In the genomic region with DNA sequence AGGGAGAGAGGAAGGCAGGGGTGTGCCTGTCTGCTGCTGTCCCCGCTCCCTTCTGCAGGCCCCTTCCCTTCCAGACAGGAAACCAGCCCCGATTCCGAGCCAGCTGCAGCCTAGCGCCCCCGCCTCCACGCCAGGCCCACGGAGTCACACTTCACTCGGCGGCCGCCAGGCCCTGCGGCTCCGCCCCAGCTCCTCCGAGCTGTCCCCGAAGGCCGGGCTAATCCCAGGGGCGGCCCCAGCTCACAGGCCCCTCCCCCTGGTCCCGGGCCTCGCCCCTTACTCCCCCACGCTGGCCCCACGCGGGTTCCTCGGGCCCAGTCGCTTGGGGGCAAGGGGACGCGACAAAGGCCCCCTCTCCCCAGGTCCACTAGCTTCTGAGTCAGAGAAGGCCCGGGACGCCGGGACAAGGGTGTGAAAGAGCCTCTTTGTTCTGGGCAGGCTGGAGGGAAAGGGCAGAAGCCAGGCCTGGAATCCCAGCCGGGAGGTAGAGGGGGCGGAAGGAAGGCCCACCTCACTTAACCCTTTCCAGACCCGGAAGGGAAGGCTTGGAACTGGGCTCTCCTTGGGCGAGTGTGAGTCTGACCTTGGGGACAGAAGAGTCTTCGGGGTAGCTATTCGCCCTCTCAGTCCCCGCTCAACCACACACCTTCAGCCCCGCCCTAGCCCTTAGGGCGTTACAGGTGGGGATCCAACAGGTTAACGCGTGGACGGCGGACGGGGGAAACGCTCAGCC, we compare ENCODE assay signal across 1 cellular context.
A peak's percentile ranks its signal among the peaks of the same experiment; 100 is the strongest.
TF ChIP-seq lines count a peak whose summit lies in the region.

No MANE protein-coding gene starts in this region.

TF ChIP-seq in K562, 482 proteins besides CTCF, POLR2A, EP300 and RAD21 (continued from another document and continues in another):
- no peak for TF ChIP-seq NR2C1 (IDR thresholded peaks at IDR 0.05)
- TF ChIP-seq NR2C1 (tag; IDR thresholded peaks at IDR 0.05): no peak
- TF ChIP-seq, protein P1, sequence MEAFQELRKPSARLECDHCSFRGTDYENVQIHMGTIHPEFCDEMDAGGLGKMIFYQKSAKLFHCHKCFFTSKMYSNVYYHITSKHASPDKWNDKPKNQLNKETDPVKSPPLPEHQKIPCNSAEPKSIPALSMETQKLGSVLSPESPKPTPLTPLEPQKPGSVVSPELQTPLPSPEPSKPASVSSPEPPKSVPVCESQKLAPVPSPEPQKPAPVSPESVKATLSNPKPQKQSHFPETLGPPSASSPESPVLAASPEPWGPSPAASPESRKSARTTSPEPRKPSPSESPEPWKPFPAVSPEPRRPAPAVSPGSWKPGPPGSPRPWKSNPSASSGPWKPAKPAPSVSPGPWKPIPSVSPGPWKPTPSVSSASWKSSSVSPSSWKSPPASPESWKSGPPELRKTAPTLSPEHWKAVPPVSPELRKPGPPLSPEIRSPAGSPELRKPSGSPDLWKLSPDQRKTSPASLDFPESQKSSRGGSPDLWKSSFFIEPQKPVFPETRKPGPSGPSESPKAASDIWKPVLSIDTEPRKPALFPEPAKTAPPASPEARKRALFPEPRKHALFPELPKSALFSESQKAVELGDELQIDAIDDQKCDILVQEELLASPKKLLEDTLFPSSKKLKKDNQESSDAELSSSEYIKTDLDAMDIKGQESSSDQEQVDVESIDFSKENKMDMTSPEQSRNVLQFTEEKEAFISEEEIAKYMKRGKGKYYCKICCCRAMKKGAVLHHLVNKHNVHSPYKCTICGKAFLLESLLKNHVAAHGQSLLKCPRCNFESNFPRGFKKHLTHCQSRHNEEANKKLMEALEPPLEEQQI (IDR thresholded peaks at IDR 0.05): no peak
- no peak for TF ChIP-seq ZBTB17 (CRISPR knock-in tag; IDR thresholded peaks at IDR 0.05)
- TF ChIP-seq TRIM25 (IDR thresholded peaks at IDR 0.05; ENCODE audit: borderline replicate concordance): no peak
- no peak; the same call in 1 of the 2 replicates for TF ChIP-seq ARID4B (CRISPR knock-in tag; IDR thresholded peaks at IDR 0.05)
- TF ChIP-seq NFYB (IDR thresholded peaks at IDR 0.05; ENCODE audit: extremely low read depth, insufficient read length): no peak
- no peak for TF ChIP-seq ZBTB12 (CRISPR knock-in tag; IDR thresholded peaks at IDR 0.05)
- TF ChIP-seq, protein P2, sequence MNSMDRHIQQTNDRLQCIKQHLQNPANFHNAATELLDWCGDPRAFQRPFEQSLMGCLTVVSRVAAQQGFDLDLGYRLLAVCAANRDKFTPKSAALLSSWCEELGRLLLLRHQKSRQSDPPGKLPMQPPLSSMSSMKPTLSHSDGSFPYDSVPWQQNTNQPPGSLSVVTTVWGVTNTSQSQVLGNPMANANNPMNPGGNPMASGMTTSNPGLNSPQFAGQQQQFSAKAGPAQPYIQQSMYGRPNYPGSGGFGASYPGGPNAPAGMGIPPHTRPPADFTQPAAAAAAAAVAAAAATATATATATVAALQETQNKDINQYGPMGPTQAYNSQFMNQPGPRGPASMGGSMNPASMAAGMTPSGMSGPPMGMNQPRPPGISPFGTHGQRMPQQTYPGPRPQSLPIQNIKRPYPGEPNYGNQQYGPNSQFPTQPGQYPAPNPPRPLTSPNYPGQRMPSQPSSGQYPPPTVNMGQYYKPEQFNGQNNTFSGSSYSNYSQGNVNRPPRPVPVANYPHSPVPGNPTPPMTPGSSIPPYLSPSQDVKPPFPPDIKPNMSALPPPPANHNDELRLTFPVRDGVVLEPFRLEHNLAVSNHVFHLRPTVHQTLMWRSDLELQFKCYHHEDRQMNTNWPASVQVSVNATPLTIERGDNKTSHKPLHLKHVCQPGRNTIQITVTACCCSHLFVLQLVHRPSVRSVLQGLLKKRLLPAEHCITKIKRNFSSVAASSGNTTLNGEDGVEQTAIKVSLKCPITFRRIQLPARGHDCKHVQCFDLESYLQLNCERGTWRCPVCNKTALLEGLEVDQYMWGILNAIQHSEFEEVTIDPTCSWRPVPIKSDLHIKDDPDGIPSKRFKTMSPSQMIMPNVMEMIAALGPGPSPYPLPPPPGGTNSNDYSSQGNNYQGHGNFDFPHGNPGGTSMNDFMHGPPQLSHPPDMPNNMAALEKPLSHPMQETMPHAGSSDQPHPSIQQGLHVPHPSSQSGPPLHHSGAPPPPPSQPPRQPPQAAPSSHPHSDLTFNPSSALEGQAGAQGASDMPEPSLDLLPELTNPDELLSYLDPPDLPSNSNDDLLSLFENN (IDR thresholded peaks at IDR 0.05; ENCODE audit: low read depth in 2 of 2, low read length in 2 of 2): no peak
- TF ChIP-seq ZNF239 (CRISPR knock-in tag; IDR thresholded peaks at IDR 0.05): no peak
- TF ChIP-seq, protein P3, sequence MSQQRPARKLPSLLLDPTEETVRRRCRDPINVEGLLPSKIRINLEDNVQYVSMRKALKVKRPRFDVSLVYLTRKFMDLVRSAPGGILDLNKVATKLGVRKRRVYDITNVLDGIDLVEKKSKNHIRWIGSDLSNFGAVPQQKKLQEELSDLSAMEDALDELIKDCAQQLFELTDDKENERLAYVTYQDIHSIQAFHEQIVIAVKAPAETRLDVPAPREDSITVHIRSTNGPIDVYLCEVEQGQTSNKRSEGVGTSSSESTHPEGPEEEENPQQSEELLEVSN (IDR thresholded peaks at IDR 0.05; ENCODE audit: borderline replicate concordance in 1 of 2, extremely low read depth in 1 of 2, insufficient read depth in 1 of 2, insufficient read length in 1 of 2, low read depth in 1 of 2, low read length in 1 of 2, poor library complexity in 1 of 2, severe bottlenecking in 1 of 2): peak; percentile 39 to 61
- TF ChIP-seq ZNF79 (CRISPR knock-in tag; IDR thresholded peaks at IDR 0.05; ENCODE audit: low read depth): no peak
- TF ChIP-seq NONO (IDR thresholded peaks at IDR 0.05; ENCODE audit: low read depth in 2 of 2, low read length in 1 of 2): peak in 1 of 2 experiments; percentile 55; a peak in 1 of 4 replicates
- no peak for TF ChIP-seq MAFG (tag; conservative IDR thresholded peaks at IDR 0.05)
- no peak for TF ChIP-seq ZNF76 (CRISPR knock-in tag; IDR thresholded peaks at IDR 0.05; ENCODE audit: borderline replicate concordance)
- TF ChIP-seq POLR3A (IDR thresholded peaks at IDR 0.05; ENCODE audit: borderline replicate concordance, extremely low read depth, insufficient read depth, insufficient read length): no peak
- TF ChIP-seq ZNF146 (CRISPR knock-in tag; IDR thresholded peaks at IDR 0.05; ENCODE audit: unreplicated experiment): no peak
- no peak for TF ChIP-seq SNIP1 (IDR thresholded peaks at IDR 0.05; ENCODE audit: low read depth)
- TF ChIP-seq XRCC5 (IDR thresholded peaks at IDR 0.05; ENCODE audit: low read depth, low read length): no peak
- TF ChIP-seq TEAD1 (CRISPR knock-in tag; IDR thresholded peaks at IDR 0.05): no peak
- TF ChIP-seq THAP7 (CRISPR knock-in tag; IDR thresholded peaks at IDR 0.05): no peak
- TF ChIP-seq FOXP1 (CRISPR knock-in tag; IDR thresholded peaks at IDR 0.05): no peak
- no peak for TF ChIP-seq TCF3 (CRISPR knock-in tag; IDR thresholded peaks at IDR 0.05)
- peak; percentile 67 for TF ChIP-seq CTCFL (IDR thresholded peaks at IDR 0.05; ENCODE audit: borderline replicate concordance, insufficient read depth, low read depth, low read length, poor library complexity, severe bottlenecking)
- no peak for TF ChIP-seq GTF2F1 (IDR thresholded peaks at IDR 0.05; ENCODE audit: low read depth, low read length)
- no peak for TF ChIP-seq MYC (IDR thresholded peaks at IDR 0.05; ENCODE audit: low read depth, low read length)
- TF ChIP-seq MYC (CRISPR knock-in tag; IDR thresholded peaks at IDR 0.05; ENCODE audit: borderline replicate concordance, low read depth): peak; percentile 51; the same call in 1 of the 2 replicates
- TF ChIP-seq SNRNP70 (optimal IDR thresholded peaks at IDR 0.05; ENCODE audit: low read depth, low read length): no peak
- 0 out of 2 replicates have a peak, but pooled peaks have one; percentile 7 for TF ChIP-seq ETV1 (tag; conservative IDR thresholded peaks at IDR 0.05; ENCODE audit: low read depth)
- peak; percentile 36 for TF ChIP-seq ATF7 (IDR thresholded peaks at IDR 0.05)
- TF ChIP-seq CTBP1 (IDR thresholded peaks at IDR 0.05; ENCODE audit: borderline replicate concordance): peak; percentile 25; the same call in 1 of the 2 replicates
- no peak for TF ChIP-seq FUS (optimal IDR thresholded peaks at IDR 0.05; ENCODE audit: low read depth, low read length)
- TF ChIP-seq NKRF (IDR thresholded peaks at IDR 0.05; ENCODE audit: borderline replicate concordance): no peak
